In the genomic region with DNA sequence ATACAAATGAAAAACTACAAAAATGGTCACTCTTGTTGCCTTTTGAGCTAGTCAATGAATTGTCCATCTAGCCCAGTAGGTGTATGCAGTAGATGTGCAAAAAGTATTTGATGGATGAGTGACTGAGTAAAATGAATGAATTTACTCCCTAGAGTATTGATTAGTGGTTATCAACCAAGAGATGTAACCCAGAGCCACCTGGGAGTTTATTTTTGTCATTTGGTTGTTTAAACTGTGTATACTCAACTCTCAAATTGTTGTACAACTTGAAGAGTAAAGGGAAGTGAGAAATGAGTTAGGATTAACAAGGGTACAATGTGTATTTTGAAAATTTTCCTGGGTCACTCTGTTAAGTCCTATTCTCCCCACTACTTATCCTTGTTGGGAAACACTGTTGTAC, we compare ENCODE assay signal across 35 cellular contexts.
"Had no signal": no experiment of that assay in that cellular context is flagged by ENCODE, and none has a peak within 500 bp of the region (broad histone marks: within the 10 kb centered on the region; RNA-seq: fewer than 3 reads in every experiment).

No MANE protein-coding gene starts in this region.

- H3K4me3 ChIP-seq: MG63 had no signal

- H3K9ac ChIP-seq: KMS-11 had no signal

- H3K27ac ChIP-seq: KMS-11 had no signal

- H3K9me3 ChIP-seq: MG63 had no signal

- DNase-seq: Karpas-422, Kasumi-1, MG63, MM.1S, NCI-H1048, NCI-H1092, NCI-H1092 treated with DMSO at 0.1 percent for 48 hours, NCI-H1105, NCI-H1105 treated with DMSO at 0.1 percent for 48 hours, NCI-H1417, NCI-H1417 treated with DMSO at 0.1 percent for 48 hours, NCI-H1436, NCI-H1436 treated with DMSO at 0.1 percent for 48 hours, NCI-H146, NCI-H1694, NCI-H1694 treated with DMSO at 0.1 percent for 48 hours, NCI-H187, NCI-H187 treated with DMSO at 0.1 percent for 48 hours, NCI-H1930, NCI-H2029, NCI-H2029 treated with DMSO at 0.1 percent for 48 hours, NCI-H2081, NCI-H2081 treated with DMSO at 0.1 percent for 48 hours, NCI-H2107, NCI-H2171, NCI-H2171 treated with DMSO at 0.1 percent for 48 hours, NCI-H2227 treated with DMSO at 0.1 percent for 48 hours, NCI-H226, NCI-H345, NCI-H446, NCI-H446 treated with DMSO at 0.1 percent for 48 hours, NCI-H510A, NCI-H510A treated with DMSO at 0.1 percent for 48 hours, NCI-H524 had no signal

- H3K36me3 ChIP-seq: MG63 had no signal

- H3K27me3 ChIP-seq: MG63 had no signal

- H3K4me2 ChIP-seq: KMS-11 had no signal
